ENCODE assay signal across 8 cellular contexts in genomic region chr19:16371540-16371986, GRCh38. TPM values are rescaled to one million over a fixed set of nuclear protein-coding genes. Genes with fewer than 3 reads are reported as not detected.
DNase-seq lines count a peak whose midpoint lies in the region; ATAC-seq and TF ChIP-seq lines count a peak whose summit lies in the region.

No MANE protein-coding gene starts in this region.

- H3K27me3 ChIP-seq in spleen (replicated peaks in 1 of 7) = peaks cover 0 to 31% (median 0%) of the 10 kb centered on the region in 7 donors
- no peaks in the 10 kb centered on the region for H3K27me3 ChIP-seq in hepatocyte

- H3K4me1 ChIP-seq in spleen = peaks cover 80 to 100% (median 99%) of the 10 kb centered on the region in 6 donors
- H3K4me1 ChIP-seq in hepatocyte (ENCODE audit: insufficient read depth) = no peaks in the 10 kb centered on the region

- H2AFZ ChIP-seq in hepatocyte = no peak overlapping the region

- H3K4me2 ChIP-seq in hepatocyte = no peak overlapping the region

- H3K9me3 ChIP-seq in spleen = no peaks in the 10 kb centered on the region
- H3K9me3 ChIP-seq in hepatocyte (ENCODE audit: low read depth) = no peaks in the 10 kb centered on the region

- intact Hi-C loops in spleen (cut with DNase I; ENCODE audit: low total_unique reads) = loop anchor here (5.0 kb wide), 1 partner anchor 44 kb away; no protein-coding TSS in a partner anchor

- no peaks in the 10 kb centered on the region for H3K4me1 Mint-ChIP-seq in activated naive CD4-positive, alpha-beta T cell treated with anti-CD3 and anti-CD28 coated beads, Interleukin-2, amount 50 U/mL, for 24 hours
- peaks cover 6% of the 10 kb centered on the region for H3K4me1 Mint-ChIP-seq in mesothelial cell of epicardium

- TF ChIP-seq CTCF in GM13976 (IDR thresholded peaks at IDR 0.05; ENCODE audit: borderline replicate concordance, control extremely low read depth, extremely low read depth, insufficient read depth, missing control alignments) (no peak), spleen (IDR thresholded peaks at IDR 0.05 in 8 of 11, conservative IDR thresholded peaks at IDR 0.05 in 3 of 11) (peak in 4 of 11 experiments; percentile 14 to 36 (median 28)), hepatocyte (IDR thresholded peaks at IDR 0.05; ENCODE audit: poor library complexity) (no peak), mesothelial cell of epicardium (IDR thresholded peaks at IDR 0.05; ENCODE audit: unreplicated experiment) (no peak)

- no peaks in the 10 kb centered on the region for H3K79me2 ChIP-seq in hepatocyte

- H3K36me3 ChIP-seq in spleen (peaks cover 0 to 32% (median 11%) of the 10 kb centered on the region in 6 donors), hepatocyte (replicated peaks; ENCODE audit: insufficient read depth, low read depth) (no peaks in the 10 kb centered on the region)

- WGBS in spleen, 5 donors = 7 to 10% (median 9%) methylated on average over 18 of the region's 18 CpGs
- WGBS in hepatocyte (ENCODE audit: low lambda C conversion rate, missing lambda C conversion rate) = 77% methylated on average over 18 of the region's 18 CpGs

- H4K20me1 ChIP-seq in hepatocyte (ENCODE audit: insufficient read depth, poor library complexity, severe bottlenecking) = no peaks in the 10 kb centered on the region

- peak in 1 of 3 donors; percentile 59 for TF ChIP-seq POLR2A in spleen (IDR thresholded peaks at IDR 0.05)

- H3K4me3 ChIP-seq in spleen (peak overlapping the region in 5 of 8 donors; percentile 1 to 48 (median 6)), hepatocyte (no peak overlapping the region)

- no peaks in the 10 kb centered on the region for H3K9me2 ChIP-seq in hepatocyte (replicated peaks; ENCODE audit: insufficient read depth)

- H3K9me3 Mint-ChIP-seq in activated naive CD4-positive, alpha-beta T cell treated with anti-CD3 and anti-CD28 coated beads, Interleukin-2, amount 50 U/mL, for 24 hours = no peaks in the 10 kb centered on the region
- H3K9me3 Mint-ChIP-seq in mesothelial cell of epicardium = no peaks in the 10 kb centered on the region

- ATAC-seq in HG02759 (IDR thresholded peaks at IDR 0.05; ENCODE audit: unreplicated experiment) = peak; percentile 66

- DNase-seq in GM13976 (ENCODE audit: low spot score) = peak; percentile 80
- peak; percentile 69 for DNase-seq in SW480 (ENCODE audit: low spot score)
- DNase-seq in spleen = peak; percentile 98
- DNase-seq in NCI-H1105 (lab: John Stamatoyannopoulos, UW) = no peak
- no peak for DNase-seq in hepatocyte (ENCODE audit: low spot score)
- DNase-seq in mesothelial cell of epicardium (ENCODE audit: low spot score in 2 of 2, unreplicated experiment in 2 of 2) = no peak

- in situ Hi-C loops in GM13976 (cut with MboI; ENCODE audit: low sequenced_read_pairs, unreplicated experiment) = no loop called here

- H3K36me3 Mint-ChIP-seq in activated naive CD4-positive, alpha-beta T cell treated with anti-CD3 and anti-CD28 coated beads, Interleukin-2, amount 50 U/mL, for 24 hours = peaks cover 8% of the 10 kb centered on the region
- H3K36me3 Mint-ChIP-seq in mesothelial cell of epicardium = peaks cover 16% of the 10 kb centered on the region

- H3K27ac Mint-ChIP-seq in activated naive CD4-positive, alpha-beta T cell treated with anti-CD3 and anti-CD28 coated beads, Interleukin-2, amount 50 U/mL, for 24 hours = peak overlapping the region; percentile 82
- no peak overlapping the region for H3K27ac Mint-ChIP-seq in mesothelial cell of epicardium

- H3K27me3 Mint-ChIP-seq in activated naive CD4-positive, alpha-beta T cell treated with anti-CD3 and anti-CD28 coated beads, Interleukin-2, amount 50 U/mL, for 24 hours = no peaks in the 10 kb centered on the region
- no peaks in the 10 kb centered on the region for H3K27me3 Mint-ChIP-seq in mesothelial cell of epicardium (ENCODE audit: low read depth)

- H3K27ac ChIP-seq in spleen (peak overlapping the region; percentile 69 to 96 (median 90)), hepatocyte (no peak overlapping the region)

- H3K4me3 Mint-ChIP-seq in activated naive CD4-positive, alpha-beta T cell treated with anti-CD3 and anti-CD28 coated beads, Interleukin-2, amount 50 U/mL, for 24 hours = no peak overlapping the region
- no peak overlapping the region for H3K4me3 Mint-ChIP-seq in mesothelial cell of epicardium

RNA-seq across cellular contexts. Expression of gene KLF2, which starts 46.9 kb away (rescaled TPM):
- total RNA-seq in spleen = 100 to 1,000 TPM in 6 of 7 donors, 10 to 100 TPM in 1; 86.0 to 179 (median 106) TPM
- polyA plus RNA-seq in spleen = 10 to 100 TPM in 2 of 3 donors, 1 to 10 TPM in 1; 9.7 to 27.1 (median 19.5) TPM
- total RNA-seq in hepatocyte = 3.0 and 4.5 TPM in 2 replicates
- 27.7 and 40.9 TPM in 2 replicates for polyA plus RNA-seq in hepatocyte
- 10.9 to 12.8 TPM (median 12.3 TPM) in 3 replicates for total RNA-seq in mesothelial cell of epicardium

Comparison
In these comparisons a context has a peak if more than half of its experiments do, and no peak if none do; other contexts are left out.
1. DNase-seq: peak in GM13976 (single experiment), SW480 (single experiment) and spleen (single experiment); none in NCI-H1105 (single experiment), hepatocyte (single experiment) and mesothelial cell of epicardium (0 of 2).